In the genomic region with DNA sequence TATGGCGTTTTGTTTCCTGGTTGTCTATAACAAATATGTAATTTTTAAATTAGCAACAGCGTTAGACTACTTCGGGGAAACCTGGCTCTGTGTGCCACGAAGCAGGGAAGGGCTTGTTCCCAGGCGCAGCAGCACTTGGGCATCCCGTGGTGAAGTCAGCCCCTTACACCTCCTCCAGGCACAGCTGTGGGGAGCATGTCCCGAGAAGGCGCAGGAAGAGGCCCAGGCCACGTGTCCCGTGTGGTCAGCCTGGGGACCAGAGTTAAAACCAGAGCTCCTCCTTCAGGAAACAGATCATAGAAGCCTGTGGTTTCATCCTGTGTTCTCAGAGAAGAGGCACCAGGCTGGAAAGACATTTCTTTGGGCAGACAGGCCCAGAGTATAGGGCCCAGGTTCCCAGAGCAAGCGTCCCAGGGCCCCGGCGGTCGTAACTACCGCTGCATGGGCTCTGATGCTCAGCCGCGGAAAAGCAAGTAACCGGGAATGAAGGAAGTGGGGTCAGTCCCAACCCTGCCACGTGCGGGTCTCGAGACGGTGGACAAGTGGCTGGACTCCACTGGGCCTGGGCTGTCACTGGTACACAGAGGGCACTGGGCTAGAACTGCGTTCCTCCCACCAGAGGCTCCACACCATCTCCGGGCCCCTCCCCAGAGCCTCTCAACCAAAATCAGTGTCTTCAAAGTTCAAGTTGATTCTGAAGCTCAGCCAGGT, we compare ENCODE assay signal across 1 cellular context.
TF ChIP-seq lines count a peak whose summit lies in the region.

No MANE protein-coding gene starts in this region.

TF ChIP-seq in K562, 482 proteins besides CTCF, POLR2A, EP300 and RAD21 (continued from another document):
- TF ChIP-seq TFAP4 (CRISPR knock-in tag; IDR thresholded peaks at IDR 0.05; ENCODE audit: borderline replicate concordance) = peak; percentile 82
- no peak for TF ChIP-seq KDM2B (CRISPR knock-in tag; IDR thresholded peaks at IDR 0.05)
- TF ChIP-seq TCF3 (CRISPR knock-in tag; IDR thresholded peaks at IDR 0.05) = 0 out of 2 replicates have a peak, but pooled peaks have one; percentile 4
- TF ChIP-seq RAD51 (IDR thresholded peaks at IDR 0.05; ENCODE audit: borderline replicate concordance, low read depth) = peak; percentile 61
- TF ChIP-seq, protein P1, sequence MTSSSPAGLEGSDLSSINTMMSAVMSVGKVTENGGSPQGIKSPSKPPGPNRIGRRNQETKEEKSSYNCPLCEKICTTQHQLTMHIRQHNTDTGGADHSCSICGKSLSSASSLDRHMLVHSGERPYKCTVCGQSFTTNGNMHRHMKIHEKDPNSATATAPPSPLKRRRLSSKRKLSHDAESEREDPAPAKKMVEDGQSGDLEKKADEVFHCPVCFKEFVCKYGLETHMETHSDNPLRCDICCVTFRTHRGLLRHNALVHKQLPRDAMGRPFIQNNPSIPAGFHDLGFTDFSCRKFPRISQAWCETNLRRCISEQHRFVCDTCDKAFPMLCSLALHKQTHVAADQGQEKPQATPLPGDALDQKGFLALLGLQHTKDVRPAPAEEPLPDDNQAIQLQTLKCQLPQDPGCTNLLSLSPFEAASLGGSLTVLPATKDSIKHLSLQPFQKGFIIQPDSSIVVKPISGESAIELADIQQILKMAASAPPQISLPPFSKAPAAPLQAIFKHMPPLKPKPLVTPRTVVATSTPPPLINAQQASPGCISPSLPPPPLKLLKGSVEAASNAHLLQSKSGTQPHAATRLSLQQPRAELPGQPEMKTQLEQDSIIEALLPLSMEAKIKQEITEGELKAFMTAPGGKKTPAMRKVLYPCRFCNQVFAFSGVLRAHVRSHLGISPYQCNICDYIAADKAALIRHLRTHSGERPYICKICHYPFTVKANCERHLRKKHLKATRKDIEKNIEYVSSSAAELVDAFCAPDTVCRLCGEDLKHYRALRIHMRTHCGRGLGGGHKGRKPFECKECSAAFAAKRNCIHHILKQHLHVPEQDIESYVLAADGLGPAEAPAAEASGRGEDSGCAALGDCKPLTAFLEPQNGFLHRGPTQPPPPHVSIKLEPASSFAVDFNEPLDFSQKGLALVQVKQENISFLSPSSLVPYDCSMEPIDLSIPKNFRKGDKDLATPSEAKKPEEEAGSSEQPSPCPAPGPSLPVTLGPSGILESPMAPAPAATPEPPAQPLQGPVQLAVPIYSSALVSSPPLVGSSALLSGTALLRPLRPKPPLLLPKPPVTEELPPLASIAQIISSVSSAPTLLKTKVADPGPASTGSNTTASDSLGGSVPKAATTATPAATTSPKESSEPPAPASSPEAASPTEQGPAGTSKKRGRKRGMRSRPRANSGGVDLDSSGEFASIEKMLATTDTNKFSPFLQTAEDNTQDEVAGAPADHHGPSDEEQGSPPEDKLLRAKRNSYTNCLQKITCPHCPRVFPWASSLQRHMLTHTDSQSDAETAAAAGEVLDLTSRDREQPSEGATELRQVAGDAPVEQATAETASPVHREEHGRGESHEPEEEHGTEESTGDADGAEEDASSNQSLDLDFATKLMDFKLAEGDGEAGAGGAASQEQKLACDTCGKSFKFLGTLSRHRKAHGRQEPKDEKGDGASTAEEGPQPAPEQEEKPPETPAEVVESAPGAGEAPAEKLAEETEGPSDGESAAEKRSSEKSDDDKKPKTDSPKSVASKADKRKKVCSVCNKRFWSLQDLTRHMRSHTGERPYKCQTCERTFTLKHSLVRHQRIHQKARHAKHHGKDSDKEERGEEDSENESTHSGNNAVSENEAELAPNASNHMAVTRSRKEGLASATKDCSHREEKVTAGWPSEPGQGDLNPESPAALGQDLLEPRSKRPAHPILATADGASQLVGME (CRISPR knock-in tag; IDR thresholded peaks at IDR 0.05) = no peak
- TF ChIP-seq, protein P2, sequence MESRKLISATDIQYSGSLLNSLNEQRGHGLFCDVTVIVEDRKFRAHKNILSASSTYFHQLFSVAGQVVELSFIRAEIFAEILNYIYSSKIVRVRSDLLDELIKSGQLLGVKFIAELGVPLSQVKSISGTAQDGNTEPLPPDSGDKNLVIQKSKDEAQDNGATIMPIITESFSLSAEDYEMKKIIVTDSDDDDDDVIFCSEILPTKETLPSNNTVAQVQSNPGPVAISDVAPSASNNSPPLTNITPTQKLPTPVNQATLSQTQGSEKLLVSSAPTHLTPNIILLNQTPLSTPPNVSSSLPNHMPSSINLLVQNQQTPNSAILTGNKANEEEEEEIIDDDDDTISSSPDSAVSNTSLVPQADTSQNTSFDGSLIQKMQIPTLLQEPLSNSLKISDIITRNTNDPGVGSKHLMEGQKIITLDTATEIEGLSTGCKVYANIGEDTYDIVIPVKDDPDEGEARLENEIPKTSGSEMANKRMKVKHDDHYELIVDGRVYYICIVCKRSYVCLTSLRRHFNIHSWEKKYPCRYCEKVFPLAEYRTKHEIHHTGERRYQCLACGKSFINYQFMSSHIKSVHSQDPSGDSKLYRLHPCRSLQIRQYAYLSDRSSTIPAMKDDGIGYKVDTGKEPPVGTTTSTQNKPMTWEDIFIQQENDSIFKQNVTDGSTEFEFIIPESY (CRISPR knock-in tag; IDR thresholded peaks at IDR 0.05) = peak; percentile 62
- TF ChIP-seq L3MBTL2 (IDR thresholded peaks at IDR 0.05) = peak; percentile 59
- no peak for TF ChIP-seq POU5F1 (IDR thresholded peaks at IDR 0.05; ENCODE audit: borderline replicate concordance, low read depth, low read length, partially characterized antibody)
- peak; percentile 67 for TF ChIP-seq MAX (CRISPR knock-in tag; IDR thresholded peaks at IDR 0.05)
- TF ChIP-seq ZNF197 (CRISPR knock-in tag; IDR thresholded peaks at IDR 0.05; ENCODE audit: low read depth) = no peak
- peak; percentile 86 for TF ChIP-seq MYC (IDR thresholded peaks at IDR 0.05; ENCODE audit: low read depth, low read length)
- TF ChIP-seq MYC (CRISPR knock-in tag; IDR thresholded peaks at IDR 0.05; ENCODE audit: borderline replicate concordance, low read depth) = no peak
- TF ChIP-seq RBBP5 (IDR thresholded peaks at IDR 0.05; ENCODE audit: borderline replicate concordance, insufficient read depth, low read length, poor library complexity, severe bottlenecking) = no peak
- no peak for TF ChIP-seq ZZZ3 (IDR thresholded peaks at IDR 0.05)
- TF ChIP-seq PHB (CRISPR knock-in tag; IDR thresholded peaks at IDR 0.05) = no peak
